In genomic region chr5:122723606-122724352, GRCh38 we compare ENCODE assay signal across 8 cellular contexts. TPM values are rescaled to one million over a fixed set of nuclear protein-coding genes. Genes with fewer than 3 reads are reported as not detected.
A peak's percentile ranks its signal among the peaks of the same experiment; 100 is the strongest.
DNase-seq lines count a peak whose midpoint lies in the region; ATAC-seq, FAIRE-seq and TF ChIP-seq lines count a peak whose summit lies in the region.

No MANE protein-coding gene starts in this region.

- TF ChIP-seq POLR2A in Peyer's patch (IDR thresholded peaks at IDR 0.05) = no peak

- H3K4me3 ChIP-seq in fibroblast of mammary gland (ENCODE audit: control insufficient read depth, low read depth, low read length) (no peak overlapping the region), Peyer's patch (no peak overlapping the region)

- H3K27ac ChIP-seq in Peyer's patch = no peak overlapping the region

- H3K36me3 ChIP-seq in Peyer's patch = no peaks in the 10 kb centered on the region

- H3K9me3 ChIP-seq in Peyer's patch = no peaks in the 10 kb centered on the region

- no peaks in the 10 kb centered on the region for H3K27me3 ChIP-seq in Peyer's patch

- FAIRE-seq in frontal cortex (lab: Jason Lieb, UNC) = no peak

- DNase-seq in GM04503 (ENCODE audit: low read depth) (peak; percentile 71), fibroblast of mammary gland (ENCODE audit: low read depth) (peak; percentile 94), frontal cortex (ENCODE audit: low spot score in 2 of 2) (no peak), Peyer's patch (no peak), NCI-H1417 treated with DMSO at 0.1 percent for 48 hours (lab: John Stamatoyannopoulos, UW) (no peak), NCI-H774 (lab: John Stamatoyannopoulos, UW) (no peak)

- no peaks in the 10 kb centered on the region for H3K4me1 ChIP-seq in Peyer's patch

- TF ChIP-seq CTCF in fibroblast of mammary gland (conservative IDR thresholded peaks at IDR 0.05; ENCODE audit: control insufficient read depth, insufficient read depth, low read depth, low read length) (no peak), Peyer's patch (IDR thresholded peaks at IDR 0.05) (no peak)

- ATAC-seq in GM21360 (IDR thresholded peaks at IDR 0.05; ENCODE audit: unreplicated experiment) (peak; percentile 90), HG03442 (IDR thresholded peaks at IDR 0.05; ENCODE audit: unreplicated experiment) (peak; percentile 86)

RNA-seq across cellular contexts. Expression of gene SNX2, which starts 51.1 kb away (rescaled TPM):
- total RNA-seq in frontal cortex (49.7 TPM), Peyer's patch (10 to 100 TPM; 46.1 to 97.4 (median 52.8) TPM)

Comparison
In these comparisons a context has a peak if more than half of its experiments do, and no peak if none do; other contexts are left out.
1. DNase-seq: peak in GM04503 (single experiment) and fibroblast of mammary gland (single experiment); none in frontal cortex (0 of 2), Peyer's patch (0 of 3), NCI-H1417 treated with DMSO at 0.1 percent for 48 hours (single experiment) and NCI-H774 (single experiment).